ENCODE assay signal across 8 cellular contexts in genomic region chr3:151282921-151283320, GRCh38. TPM values are rescaled to one million over a fixed set of nuclear protein-coding genes. Genes with fewer than 3 reads are reported as not detected.
DNase-seq lines count a peak whose midpoint lies in the region; ATAC-seq and TF ChIP-seq lines count a peak whose summit lies in the region.

No MANE protein-coding gene starts in this region.

- no peaks in the 10 kb centered on the region for H3K9me3 ChIP-seq in osteoblast (ENCODE audit: low read depth, low read length)

- DNase-seq in COLO829 (ENCODE audit: low spot score), result peak; percentile 82
- peak; percentile 55 for DNase-seq in NCI-H1694 (lab: John Stamatoyannopoulos, UW)
- DNase-seq in T-helper 2 cell treated with Interferon-gamma antibody and Interleukin-4, amounts not matched to agents 5 μg/mL and 100 μg/mL, for 36 hours (ENCODE audit: low spot score), result no peak
- DNase-seq in fibroblast of the conjunctiva (ENCODE audit: low read depth), result peak; percentile 48
- DNase-seq in osteoblast (ENCODE audit: insufficient read length, low spot score, missing footprints), result no peak
- DNase-seq in NK-92 (lab: John Stamatoyannopoulos, UW; ENCODE audit: unreplicated experiment), result no peak

- peaks cover 6% of the 10 kb centered on the region for H3K4me1 ChIP-seq in osteoblast (ENCODE audit: insufficient read depth, low read length)

- H3K36me3 ChIP-seq in osteoblast (ENCODE audit: insufficient read depth, low read length), result no peaks in the 10 kb centered on the region

- H2AFZ ChIP-seq in osteoblast (ENCODE audit: low read length), result no peak overlapping the region

- no peaks in the 10 kb centered on the region for H4K20me1 ChIP-seq in osteoblast (ENCODE audit: insufficient read depth, low read length)

- no peaks in the 10 kb centered on the region for H3K36me3 Mint-ChIP-seq in T-helper 2 cell treated with Interferon-gamma antibody and Interleukin-4, amounts not matched to agents 5 μg/mL and 100 μg/mL, for 36 hours (ENCODE audit: low read depth)

- H3K9me3 Mint-ChIP-seq in T-helper 2 cell treated with Interferon-gamma antibody and Interleukin-4, amounts not matched to agents 5 μg/mL and 100 μg/mL, for 36 hours, result no peaks in the 10 kb centered on the region

- H3K4me1 Mint-ChIP-seq in T-helper 2 cell treated with Interferon-gamma antibody and Interleukin-4, amounts not matched to agents 5 μg/mL and 100 μg/mL, for 36 hours (ENCODE audit: low read depth), result peaks cover 52% of the 10 kb centered on the region

- peak; percentile 59 for TF ChIP-seq CTCF in osteoblast (IDR thresholded peaks at IDR 0.05; ENCODE audit: extremely low read depth, low read depth, low read length)

- peak overlapping the region; percentile 54 for H3K27ac ChIP-seq in osteoblast (ENCODE audit: low read depth, low read length)

- H3K27ac Mint-ChIP-seq in T-helper 2 cell treated with Interferon-gamma antibody and Interleukin-4, amounts not matched to agents 5 μg/mL and 100 μg/mL, for 36 hours, result peak overlapping the region; percentile 34

- H3K79me2 ChIP-seq in osteoblast (ENCODE audit: insufficient read depth, low read length), result no peaks in the 10 kb centered on the region

- H3K4me3 Mint-ChIP-seq in T-helper 2 cell treated with Interferon-gamma antibody and Interleukin-4, amounts not matched to agents 5 μg/mL and 100 μg/mL, for 36 hours, result peak overlapping the region; percentile 24

- ATAC-seq in GM19351 (IDR thresholded peaks at IDR 0.05; ENCODE audit: unreplicated experiment) (peak; percentile 47), GM19328 (IDR thresholded peaks at IDR 0.05; ENCODE audit: unreplicated experiment) (no peak)

- H3K27me3 Mint-ChIP-seq in T-helper 2 cell treated with Interferon-gamma antibody and Interleukin-4, amounts not matched to agents 5 μg/mL and 100 μg/mL, for 36 hours (ENCODE audit: low read depth), result no peaks in the 10 kb centered on the region

- H3K27me3 ChIP-seq in osteoblast (ENCODE audit: insufficient read depth, low read length), result no peaks in the 10 kb centered on the region

- H3K4me3 ChIP-seq in osteoblast (ENCODE audit: insufficient read depth, low read length), result no peak overlapping the region

- no peak overlapping the region for H3K4me2 ChIP-seq in osteoblast (ENCODE audit: insufficient read depth, low read length)

RNA-seq across cellular contexts. Expression of gene P2RY14, which starts 4.6 kb away (rescaled TPM):
- not detected in 2 replicates for total RNA-seq in osteoblast

RNA-seq across cellular contexts. Expression of gene GPR87, which starts 33.7 kb away (rescaled TPM):
- not detected in 2 replicates for total RNA-seq in osteoblast

RNA-seq across cellular contexts. Expression of gene P2RY13, which starts 46.4 kb away (rescaled TPM):
- not detected in 2 replicates for total RNA-seq in osteoblast

Comparison
In these comparisons a context has a peak if more than half of its experiments do, and no peak if none do; other contexts are left out.
1. DNase-seq: peak in COLO829 (single experiment), NCI-H1694 (single experiment) and fibroblast of the conjunctiva (single experiment); none in T-helper 2 cell treated with Interferon-gamma antibody and Interleukin-4, amounts not matched to agents 5 μg/mL and 100 μg/mL, for 36 hours (single experiment), osteoblast (single experiment) and NK-92 (single experiment).